In genomic region chr18:32048507-32049091, GRCh38 we compare ENCODE assay signal across 8 cellular contexts. TPM values are rescaled to one million over a fixed set of nuclear protein-coding genes. Genes with fewer than 3 reads are reported as not detected.
DNase-seq lines count a peak whose midpoint lies in the region; ATAC-seq lines count a peak whose summit lies in the region.

No MANE protein-coding gene starts in this region.

- intact Hi-C loops in left ventricle myocardium superior (cut with micrococcal nuclease): no loop called here

- ATAC-seq in activated T-cell treated with anti-CD3 and anti-CD28 coated beads, Interleukin-2, amount 50 U/mL, for 4 hours: peak; percentile 62 to 70
- ATAC-seq in HG02938 (IDR thresholded peaks at IDR 0.05; ENCODE audit: unreplicated experiment): peak; percentile 77
- ATAC-seq in left ventricle myocardium superior: peak; percentile 95
- ATAC-seq in stimulated activated naive CD8-positive, alpha-beta T cell treated with anti-CD3 and anti-CD28 coated beads, Interleukin-15, amount 100 ng/mL, for 72 hours: peak; percentile 80
- ATAC-seq in GM19455 (IDR thresholded peaks at IDR 0.05; ENCODE audit: unreplicated experiment): no peak
- no peak for ATAC-seq in esophagus mucosa

- H3K27me3 Mint-ChIP-seq in activated T-cell treated with anti-CD3 and anti-CD28 coated beads, Interleukin-2, amount 50 U/mL, for 4 hours (ENCODE audit: low read depth): no peaks in the 10 kb centered on the region
- no peaks in the 10 kb centered on the region for H3K27me3 Mint-ChIP-seq in stimulated activated naive CD8-positive, alpha-beta T cell treated with anti-CD3 and anti-CD28 coated beads, Interleukin-15, amount 100 ng/mL, for 72 hours

- no peak for DNase-seq in activated T-cell treated with anti-CD3 and anti-CD28 coated beads, Interleukin-2, amount 50 U/mL, for 4 hours
- DNase-seq in activated T-cell treated with anti-CD3 and anti-CD28 coated beads, Interleukin-2, amount 50 U/mL, for 1 hour: no peak
- DNase-seq in UCSD-AML1 (lab: John Stamatoyannopoulos, UW; ENCODE audit: unreplicated experiment) (peak; percentile 36), left ventricle myocardium superior (peak; percentile 44)
- no peak for DNase-seq in stimulated activated naive CD8-positive, alpha-beta T cell treated with anti-CD3 and anti-CD28 coated beads, Interleukin-15, amount 100 ng/mL, for 72 hours

- H3K9me3 Mint-ChIP-seq in activated T-cell treated with anti-CD3 and anti-CD28 coated beads, Interleukin-2, amount 50 U/mL, for 4 hours: no peaks in the 10 kb centered on the region
- no peaks in the 10 kb centered on the region for H3K9me3 Mint-ChIP-seq in stimulated activated naive CD8-positive, alpha-beta T cell treated with anti-CD3 and anti-CD28 coated beads, Interleukin-15, amount 100 ng/mL, for 72 hours

- H3K4me1 Mint-ChIP-seq in activated T-cell treated with anti-CD3 and anti-CD28 coated beads, Interleukin-2, amount 50 U/mL, for 4 hours (ENCODE audit: low read depth): peaks cover 39% of the 10 kb centered on the region
- H3K4me1 Mint-ChIP-seq in stimulated activated naive CD8-positive, alpha-beta T cell treated with anti-CD3 and anti-CD28 coated beads, Interleukin-15, amount 100 ng/mL, for 72 hours: peaks cover 31% of the 10 kb centered on the region

- H3K4me3 Mint-ChIP-seq in activated T-cell treated with anti-CD3 and anti-CD28 coated beads, Interleukin-2, amount 50 U/mL, for 4 hours: no peak overlapping the region
- H3K4me3 Mint-ChIP-seq in stimulated activated naive CD8-positive, alpha-beta T cell treated with anti-CD3 and anti-CD28 coated beads, Interleukin-15, amount 100 ng/mL, for 72 hours: peak overlapping the region; percentile 21 to 34

- H3K27ac Mint-ChIP-seq in stimulated activated naive CD8-positive, alpha-beta T cell treated with anti-CD3 and anti-CD28 coated beads, Interleukin-15, amount 100 ng/mL, for 72 hours: peak overlapping the region; percentile 67 to 69

- H3K36me3 Mint-ChIP-seq in activated T-cell treated with anti-CD3 and anti-CD28 coated beads, Interleukin-2, amount 50 U/mL, for 4 hours (ENCODE audit: insufficient read depth): peaks cover 17% of the 10 kb centered on the region

RNA-seq across cellular contexts. Expression of gene RNF125, which starts 30.0 kb away (rescaled TPM):
- 10 to 100 TPM; 16.0 to 29.3 (median 16.8) TPM for total RNA-seq in activated T-cell treated with anti-CD3 and anti-CD28 coated beads, Interleukin-2, amount 50 U/mL, for 4 hours
- 3.4 TPM for total RNA-seq in left ventricle myocardium superior
- total RNA-seq in esophagus mucosa: 1.8 TPM

RNA-seq across cellular contexts. Expression of gene RNF138, which starts 43.1 kb away (rescaled TPM):
- 100 to 1,000 TPM in 2 of 3 donors, 10 to 100 TPM in 1; 96.0 to 120 (median 104) TPM for total RNA-seq in activated T-cell treated with anti-CD3 and anti-CD28 coated beads, Interleukin-2, amount 50 U/mL, for 4 hours
- total RNA-seq in left ventricle myocardium superior (10.6 TPM), esophagus mucosa (19.5 TPM)

Comparison
In these comparisons a context has a peak if more than half of its experiments do, and no peak if none do; other contexts are left out.
1. ATAC-seq: peak in activated T-cell treated with anti-CD3 and anti-CD28 coated beads, Interleukin-2, amount 50 U/mL, for 4 hours (2 of 2), HG02938 (single experiment), left ventricle myocardium superior (single experiment) and stimulated activated naive CD8-positive, alpha-beta T cell treated with anti-CD3 and anti-CD28 coated beads, Interleukin-15, amount 100 ng/mL, for 72 hours (single experiment); none in GM19455 (single experiment) and esophagus mucosa (single experiment).
2. DNase-seq: peak in UCSD-AML1 (single experiment) and left ventricle myocardium superior (single experiment); none in activated T-cell treated with anti-CD3 and anti-CD28 coated beads, Interleukin-2, amount 50 U/mL, for 4 hours (single experiment), activated T-cell treated with anti-CD3 and anti-CD28 coated beads, Interleukin-2, amount 50 U/mL, for 1 hour (single experiment) and stimulated activated naive CD8-positive, alpha-beta T cell treated with anti-CD3 and anti-CD28 coated beads, Interleukin-15, amount 100 ng/mL, for 72 hours (0 of 2).